9 cellular contexts compared by ENCODE assay signal in the genomic region with DNA sequence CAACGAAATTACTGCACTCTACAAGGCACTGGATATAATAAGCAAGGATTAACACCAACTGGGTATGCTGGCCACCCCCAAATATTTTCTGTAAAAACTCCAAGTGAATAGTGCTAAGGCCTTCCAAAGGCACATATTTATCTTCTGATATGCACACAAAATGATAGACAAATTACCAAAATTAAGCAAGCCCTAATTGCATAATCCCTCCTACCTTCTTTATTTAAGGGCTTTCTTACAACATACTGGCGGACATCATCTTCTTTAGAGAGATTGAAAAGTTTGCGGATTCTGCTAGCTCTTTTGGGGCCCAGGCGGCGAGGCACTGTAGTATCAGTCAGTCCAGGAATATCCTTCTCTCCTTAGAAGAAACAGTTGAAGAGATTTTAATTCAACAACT. TPM values are rescaled to one million over a fixed set of nuclear protein-coding genes. Genes with fewer than 3 reads are reported as not detected.
A peak's percentile ranks its signal among the peaks of the same experiment; 100 is the strongest.
DNase-seq lines count a peak whose midpoint lies in the region; ATAC-seq and TF ChIP-seq lines count a peak whose summit lies in the region.
"Had no signal": no experiment of that assay in that cellular context is flagged by ENCODE, and none has a peak within 500 bp of the region (broad histone marks: within the 10 kb centered on the region; RNA-seq: fewer than 3 reads in every experiment).

No MANE protein-coding gene starts in this region.

- H3K4me3 Mint-ChIP-seq in MCF 10A (ENCODE audit: unreplicated experiment), result peak overlapping the region; percentile 97
- H3K4me3 Mint-ChIP-seq in naive thymus-derived CD4-positive, alpha-beta T cell, result peak overlapping the region; percentile 35 to 99 (median 96)

- H3K36me3 ChIP-seq in BLaER1 treated with 17β-estradiol and CSF1 and Interleukin-3, amounts not matched to agents 10 nM and 100 nM, result peaks cover 59 to 65% (median 62%) of the 10 kb centered on the region in 11 experiments
- peaks cover 65% of the 10 kb centered on the region for H3K36me3 ChIP-seq in HUES64 (ENCODE audit: insufficient read depth, low read length)
- H3K36me3 ChIP-seq in naive thymus-derived CD4-positive, alpha-beta T cell (ENCODE audit: control insufficient read depth in 2 of 3, insufficient read depth in 3 of 3, low read length in 3 of 3), result peaks cover 19 to 48% (median 29%) of the 10 kb centered on the region in 3 experiments
- peaks cover 0 to 57% (median 0%) of the 10 kb centered on the region in 3 donors for H3K36me3 ChIP-seq in tibial nerve

- H3K4me2 ChIP-seq in BLaER1 treated with 17β-estradiol and CSF1 and Interleukin-3, amounts not matched to agents 10 nM and 100 nM, result peak overlapping the region; percentile 85 to 96 (median 92)

- no peak for TF ChIP-seq EP300 in tibial nerve (IDR thresholded peaks at IDR 0.05)

- H3K9me3 ChIP-seq in BLaER1 treated with 17β-estradiol and CSF1 and Interleukin-3, amounts not matched to agents 10 nM and 100 nM (replicated peaks in 1 of 11), result no peaks in the 10 kb centered on the region; a peak in 2 of 22 replicates
- H3K9me3 ChIP-seq in HUES64 (ENCODE audit: insufficient read depth, low read depth, low read length), result no peaks in the 10 kb centered on the region
- no peaks in the 10 kb centered on the region for H3K9me3 ChIP-seq in naive thymus-derived CD4-positive, alpha-beta T cell (ENCODE audit: control insufficient read depth in 2 of 3, low read length in 3 of 3)
- H3K9me3 ChIP-seq in tibial nerve, result no peaks in the 10 kb centered on the region

- POLR2A ChIA-PET in MCF 10A (lab: Yijun Ruan, JAX), result interaction anchor here (0.7 to 6.1 kb wide), 7 partner anchors 30 to 328 kb away, joined by 3 to 62 read pairs (median 4); partner anchors contain the start of genes ACER2, DENND4C and RRAGA
- POLR2A ChIA-PET in naive thymus-derived CD4-positive, alpha-beta T cell (lab: Charles Lee), result interaction anchor here (0.6 kb wide), 1 partner anchor 255 kb away, joined by 3 read pairs; no protein-coding TSS in a partner anchor

- H3K4me1 ChIP-seq in BLaER1 treated with 17β-estradiol and CSF1 and Interleukin-3, amounts not matched to agents 10 nM and 100 nM, result peaks cover 18 to 41% (median 28%) of the 10 kb centered on the region in 10 experiments
- H3K4me1 ChIP-seq in HUES64 (ENCODE audit: insufficient read depth, low read length) (peaks cover 9% of the 10 kb centered on the region; the same call in 1 of the 2 replicates), tibial nerve (peaks cover 0 to 30% (median 12%) of the 10 kb centered on the region in 4 donors)
- H3K4me1 ChIP-seq in naive thymus-derived CD4-positive, alpha-beta T cell (ENCODE audit: control insufficient read depth in 2 of 2, insufficient read depth in 2 of 2, low read length in 2 of 2), result peaks cover 13 to 24% of the 10 kb centered on the region in 2 donors

- H3K9me3 Mint-ChIP-seq in MCF 10A (ENCODE audit: unreplicated experiment), result no peaks in the 10 kb centered on the region
- H3K9me3 Mint-ChIP-seq in naive thymus-derived CD4-positive, alpha-beta T cell, result peaks cover 0 to 8% (median 0%) of the 10 kb centered on the region in 11 donors

- 85% methylated on average over 5 of the region's 5 CpGs for WGBS in HUES64
- 79 to 82% methylated on average over 5 of the region's 5 CpGs for WGBS in tibial nerve, 2 donors

- intact Hi-C loops in MCF 10A (cut with micrococcal nuclease), result loop anchor here (2.0 to 10.0 kb wide), 3 partner anchors 147 to 333 kb away; partner anchors contain the start of genes DENND4C and RRAGA
- intact Hi-C loops in naive thymus-derived CD4-positive, alpha-beta T cell (cut with micrococcal nuclease), result loop anchor here in 1 of 2 donors (1.0 kb wide), 1 partner anchor 10 kb away; no protein-coding TSS in a partner anchor

- no TSS peak for BruUV-seq in MCF 10A (replicated peaks; lab: Mats Ljungman, UMichigan)

- peak overlapping the region; percentile 100 for H3K27ac Mint-ChIP-seq in MCF 10A (ENCODE audit: low read depth, unreplicated experiment)
- peak overlapping the region; percentile 23 to 100 (median 98) for H3K27ac Mint-ChIP-seq in naive thymus-derived CD4-positive, alpha-beta T cell

- H3K9ac ChIP-seq in BLaER1 treated with 17β-estradiol and CSF1 and Interleukin-3, amounts not matched to agents 10 nM and 100 nM, result peak overlapping the region; percentile 91 to 99 (median 97)
- peak overlapping the region; percentile 99 for H3K9ac ChIP-seq in HUES64 (ENCODE audit: low read depth, low read length)

- no peak for TF ChIP-seq CTCF in MCF 10A (IDR thresholded peaks at IDR 0.05; ENCODE audit: unreplicated experiment)
- TF ChIP-seq CTCF in tibial nerve (IDR thresholded peaks at IDR 0.05), result no peak

- peak; percentile 27 for DNase-seq in MCF 10A (ENCODE audit: unreplicated experiment)
- no peak for DNase-seq in naive thymus-derived CD4-positive, alpha-beta T cell
- DNase-seq in islet precursor cell, result no peak
- DNase-seq in stimulated activated naive CD4-positive, alpha-beta T cell (lab: John Stamatoyannopoulos, UW), result no peak
- no peak for DNase-seq in tibial nerve (ENCODE audit: low spot score in 2 of 2)
- DNase-seq: foreskin melanocyte had no signal

- no peaks in the 10 kb centered on the region for H3K27me3 ChIP-seq in BLaER1 treated with 17β-estradiol and CSF1 and Interleukin-3, amounts not matched to agents 10 nM and 100 nM
- H3K27me3 ChIP-seq in HUES64 (ENCODE audit: insufficient read depth, low read length), result no peaks in the 10 kb centered on the region
- no peaks in the 10 kb centered on the region for H3K27me3 ChIP-seq in naive thymus-derived CD4-positive, alpha-beta T cell (ENCODE audit: control insufficient read depth in 2 of 2, insufficient read depth in 2 of 2, low read length in 2 of 2)
- no peaks in the 10 kb centered on the region for H3K27me3 ChIP-seq in tibial nerve

- H3K27ac ChIP-seq in BLaER1 treated with 17β-estradiol and CSF1 and Interleukin-3, amounts not matched to agents 10 nM and 100 nM, result peak overlapping the region in 10 of 11 experiments; percentile 94 to 99 (median 97); a peak in 19 of 22 replicates
- H3K27ac ChIP-seq in HUES64 (ENCODE audit: low read depth, low read length) (peak overlapping the region; percentile 91), tibial nerve (peak overlapping the region in 2 of 4 donors; percentile 13 to 95)
- H3K27ac ChIP-seq in naive thymus-derived CD4-positive, alpha-beta T cell (ENCODE audit: low read depth, low read length), result peak overlapping the region; percentile 84

- H3K4me3 ChIP-seq in BLaER1 treated with 17β-estradiol and CSF1 and Interleukin-3, amounts not matched to agents 10 nM and 100 nM, result peak overlapping the region; percentile 65 to 94 (median 86)
- H3K4me3 ChIP-seq in HUES64 (ENCODE audit: low read length) (peak overlapping the region; percentile 86), tibial nerve (peak overlapping the region in 1 of 4 donors; percentile 82)
- no peak overlapping the region for H3K4me3 ChIP-seq in naive thymus-derived CD4-positive, alpha-beta T cell (ENCODE audit: low read length)

- H3K4me1 Mint-ChIP-seq in MCF 10A (ENCODE audit: insufficient read depth, unreplicated experiment), result peaks cover 22% of the 10 kb centered on the region
- peaks cover 30 to 50% (median 41%) of the 10 kb centered on the region in 7 donors for H3K4me1 Mint-ChIP-seq in naive thymus-derived CD4-positive, alpha-beta T cell

- no peak for ATAC-seq in naive thymus-derived CD4-positive, alpha-beta T cell
- no peak for ATAC-seq in activated CD4-positive, CD25-positive, alpha-beta regulatory T cell treated with anti-CD3 and anti-CD28 coated beads, Interleukin-2, amount 50 U/mL, for 24 hours

- H3K36me3 Mint-ChIP-seq in MCF 10A (ENCODE audit: insufficient read depth, unreplicated experiment), result peaks cover 82% of the 10 kb centered on the region
- H3K36me3 Mint-ChIP-seq in naive thymus-derived CD4-positive, alpha-beta T cell, result peaks cover 7 to 53% (median 29%) of the 10 kb centered on the region in 5 donors

- no peak for TF ChIP-seq POLR2A in tibial nerve (IDR thresholded peaks at IDR 0.05)

- CTCF ChIA-PET in MCF 10A (lab: Yijun Ruan, JAX), result interaction anchor here (0.8 to 1.1 kb wide), 4 partner anchors 79 to 707 kb away, joined by 3 to 6 read pairs (median 3); partner anchors contain the start of gene RRAGA
- CTCF ChIA-PET in naive thymus-derived CD4-positive, alpha-beta T cell (lab: Charles Lee), result no interaction called here

- no peaks in the 10 kb centered on the region for H3K27me3 Mint-ChIP-seq in MCF 10A (ENCODE audit: insufficient read depth, unreplicated experiment)
- H3K27me3 Mint-ChIP-seq in naive thymus-derived CD4-positive, alpha-beta T cell, result no peaks in the 10 kb centered on the region

- peaks cover 53 to 66% (median 61%) of the 10 kb centered on the region in 11 experiments for H4K20me1 ChIP-seq in BLaER1 treated with 17β-estradiol and CSF1 and Interleukin-3, amounts not matched to agents 10 nM and 100 nM

RNA-seq across cellular contexts. Expression of gene RPS6, which starts 1.9 kb away (rescaled TPM):
- 1,912 TPM for polyA plus RNA-seq in HUES64 (2013, experiment 1 of 2)
- polyA plus RNA-seq in HUES64 (2013, experiment 2 of 2), result 2,153 TPM
- total RNA-seq in MCF 10A (2022) (3,254 and 3,841 TPM in 2 replicates), tibial nerve (1,000 to 10,000 TPM in 3 of 4 donors, 100 to 1,000 TPM in 1; 864 to 1,599 (median 1,240) TPM)
- 1,000 to 10,000 TPM; 1,823 to 4,329 (median 3,439) TPM for total RNA-seq in naive thymus-derived CD4-positive, alpha-beta T cell
- 1,000 to 10,000 TPM; 3,623 to 4,015 TPM for polyA plus RNA-seq in naive thymus-derived CD4-positive, alpha-beta T cell

RNA-seq across cellular contexts. Expression of gene ACER2, which starts 30.7 kb away (rescaled TPM):
- 5.1 TPM for polyA plus RNA-seq in HUES64 (2013, experiment 1 of 2)
- 5.3 TPM for polyA plus RNA-seq in HUES64 (2013, experiment 2 of 2)
- total RNA-seq in MCF 10A (2022) (1.9 and 3.2 TPM in 2 replicates), tibial nerve (10 to 100 TPM in 2 of 4 donors, 1 to 10 TPM in 2; 3.8 to 11.7 (median 8.9) TPM)
- 1 to 10 TPM; 2.0 to 5.7 (median 2.8) TPM for total RNA-seq in naive thymus-derived CD4-positive, alpha-beta T cell
- polyA plus RNA-seq in naive thymus-derived CD4-positive, alpha-beta T cell, result 1 to 10 TPM in 1 of 2 donors, under 1 TPM in 1; 0.31 to 1.2 TPM
